Comparison of ENCODE assay signal across 22 cellular contexts in genomic region chr3:177346878-177347277, GRCh38.
DNase-seq lines count a peak whose midpoint lies in the region; ATAC-seq and TF ChIP-seq lines count a peak whose summit lies in the region.
"Had no signal": no experiment of that assay in that cellular context is flagged by ENCODE, and none has a peak within 500 bp of the region (broad histone marks: within the 10 kb centered on the region; RNA-seq: fewer than 3 reads in every experiment).

No MANE protein-coding gene starts in this region.

- H3K4me1 ChIP-seq in RWPE2 (ENCODE audit: insufficient read depth, poor library complexity, severe bottlenecking) (peaks cover 21% of the 10 kb centered on the region), trophoblast cell (ENCODE audit: control insufficient read depth in 1 of 2, insufficient read depth in 2 of 2, low read length in 2 of 2) (peaks cover 2 to 3% of the 10 kb centered on the region in 2 experiments)

- no peaks in the 10 kb centered on the region for H3K9me3 ChIP-seq in RWPE2 (ENCODE audit: severe bottlenecking)
- H3K9me3 ChIP-seq in trophoblast cell (ENCODE audit: insufficient read depth, low read depth, low read length), result no peaks in the 10 kb centered on the region

- peaks cover 9% of the 10 kb centered on the region for H3K79me1 ChIP-seq in trophoblast cell (ENCODE audit: low read length)

- no peak overlapping the region for H4K8ac ChIP-seq in trophoblast cell (ENCODE audit: low read depth, low read length)

- H3K9me3 Mint-ChIP-seq in activated CD4-positive, alpha-beta T cell treated with anti-CD3 and anti-CD28 coated beads, Interleukin-2, amount 10 ng/mL, durations not matched to agents 24 days and 14 days, result peaks cover 9% of the 10 kb centered on the region
- H3K9me3 Mint-ChIP-seq: H9 had no signal

- no peaks in the 10 kb centered on the region for H3K79me2 ChIP-seq in trophoblast cell (ENCODE audit: control insufficient read depth, insufficient read depth, low read length, poor library complexity)

- peak overlapping the region; percentile 96 for H2AK5ac ChIP-seq in trophoblast cell (ENCODE audit: low read length)

- peak overlapping the region; percentile 82 for H3K4ac ChIP-seq in trophoblast cell (ENCODE audit: low read depth, low read length)

- ATAC-seq in RWPE2 (ENCODE audit: low read depth), result no peak
- ATAC-seq in HG02678 (IDR thresholded peaks at IDR 0.05; ENCODE audit: unreplicated experiment), result no peak

- DNase-seq in activated CD4-positive, alpha-beta T cell treated with anti-CD3 and anti-CD28 coated beads, Interleukin-2, amount 10 ng/mL, durations not matched to agents 24 days and 14 days, result no peak
- no peak for DNase-seq in activated CD4-positive, alpha-beta T cell treated with anti-CD3 and anti-CD28 coated beads for 4 hours
- DNase-seq in RWPE2 (ENCODE audit: low spot score) (no peak), caudate nucleus (lab: John Stamatoyannopoulos, UW) (no peak), trophoblast cell (peak in 1 of 2 donors; percentile 13), SIG-M5 (lab: John Stamatoyannopoulos, UW) (no peak), HEK293T (ENCODE audit: extremely low spot score) (no peak)
- DNase-seq: DMS53, EL, GF-D8, GM23248, H9, NCI-H1092 treated with DMSO at 0.1 percent for 48 hours, NCI-H146, NCI-H2029, NCI-H2227 treated with DMSO at 0.1 percent for 48 hours, NCI-H510A treated with DMSO at 0.1 percent for 48 hours, OCI-M1, SHP77 had no signal

- H3K9ac ChIP-seq in trophoblast cell (ENCODE audit: low read length), result no peak overlapping the region
- H3K9ac ChIP-seq: GM23248, KMS-11 had no signal

- H2AFZ ChIP-seq in trophoblast cell (ENCODE audit: insufficient read depth, low read length, poor library complexity), result no peak overlapping the region

- H3K27ac Mint-ChIP-seq in activated CD4-positive, alpha-beta T cell treated with anti-CD3 and anti-CD28 coated beads, Interleukin-2, amount 10 ng/mL, durations not matched to agents 24 days and 14 days, result peak overlapping the region; percentile 27
- H3K27ac Mint-ChIP-seq: H9 had no signal

- no peaks in the 10 kb centered on the region for H3K27me3 ChIP-seq in RWPE2 (ENCODE audit: insufficient read depth, poor library complexity, severe bottlenecking)
- H3K27me3 ChIP-seq in trophoblast cell (ENCODE audit: insufficient read depth, low read length), result no peaks in the 10 kb centered on the region

- H2BK120ac ChIP-seq in trophoblast cell (ENCODE audit: insufficient read depth, low read length, poor library complexity), result peak overlapping the region; percentile 58

- peaks cover 32% of the 10 kb centered on the region for H3K4me1 Mint-ChIP-seq in activated CD4-positive, alpha-beta T cell treated with anti-CD3 and anti-CD28 coated beads, Interleukin-2, amount 10 ng/mL, durations not matched to agents 24 days and 14 days

- peak overlapping the region; percentile 21 for H4K91ac ChIP-seq in trophoblast cell (ENCODE audit: low read depth, low read length)

- no peak overlapping the region for H3K23ac ChIP-seq in trophoblast cell (ENCODE audit: low read length)

- H3K14ac ChIP-seq in trophoblast cell (ENCODE audit: low read length), result peak overlapping the region; percentile 84

- H3K36me3 ChIP-seq in RWPE2 (ENCODE audit: low read depth) (no peaks in the 10 kb centered on the region), trophoblast cell (ENCODE audit: control insufficient read depth in 1 of 2, insufficient read depth in 2 of 2, low read length in 2 of 2) (no peaks in the 10 kb centered on the region)

- no peak overlapping the region for H3K4me2 ChIP-seq in trophoblast cell (ENCODE audit: low read length)
- H3K4me2 ChIP-seq: KMS-11 had no signal

- TF ChIP-seq CTCF in RWPE2 (IDR thresholded peaks at IDR 0.05; ENCODE audit: poor library complexity, severe bottlenecking), result no peak

- POLR2A ChIA-PET in HEK293T (lab: Yijun Ruan, JAX), result no interaction called here

- no peak overlapping the region for H3K4me3 Mint-ChIP-seq in activated CD4-positive, alpha-beta T cell treated with anti-CD3 and anti-CD28 coated beads, Interleukin-2, amount 10 ng/mL, durations not matched to agents 24 days and 14 days
- H3K4me3 Mint-ChIP-seq: H9 had no signal

- H3K4me3 ChIP-seq in RWPE2 (ENCODE audit: severe bottlenecking) (no peak overlapping the region), trophoblast cell (ENCODE audit: low read depth, low read length) (no peak overlapping the region)
- H3K4me3 ChIP-seq: GM23248 had no signal

- H3K27ac ChIP-seq in RWPE2 (ENCODE audit: poor library complexity, severe bottlenecking) (peak overlapping the region; percentile 81), caudate nucleus (ENCODE audit: low read depth, low read length) (peak overlapping the region; percentile 2), trophoblast cell (ENCODE audit: low read depth, low read length) (no peak overlapping the region)
- H3K27ac ChIP-seq: C4-2B, KMS-11 had no signal

- H2BK12ac ChIP-seq in trophoblast cell (ENCODE audit: low read length), result peak overlapping the region; percentile 99

- CTCF ChIA-PET in HEK293T (lab: Yijun Ruan, JAX), result no interaction called here

- peaks cover 2% of the 10 kb centered on the region for H3K27me3 Mint-ChIP-seq in activated CD4-positive, alpha-beta T cell treated with anti-CD3 and anti-CD28 coated beads, Interleukin-2, amount 10 ng/mL, durations not matched to agents 24 days and 14 days

- H3K36me3 Mint-ChIP-seq in activated CD4-positive, alpha-beta T cell treated with anti-CD3 and anti-CD28 coated beads, Interleukin-2, amount 10 ng/mL, durations not matched to agents 24 days and 14 days (ENCODE audit: low read depth), result peaks cover 4% of the 10 kb centered on the region

- no peak overlapping the region for H4K12ac ChIP-seq in trophoblast cell (ENCODE audit: low read depth, low read length)

- H2BK5ac ChIP-seq in trophoblast cell (ENCODE audit: low read depth, low read length, poor library complexity), result peak overlapping the region; percentile 34

- H3K18ac ChIP-seq in trophoblast cell (ENCODE audit: low read length), result no peak overlapping the region

- intact Hi-C loops in activated CD4-positive, alpha-beta T cell treated with anti-CD3 and anti-CD28 coated beads, Interleukin-2, amount 10 ng/mL, durations not matched to agents 24 days and 14 days (cut with micrococcal nuclease), result loop anchor here (5.0 kb wide), 1 partner anchor 440 kb away; no protein-coding TSS in a partner anchor

TF ChIP-seq in HEK293T, 16 proteins besides CTCF, POLR2A, EP300 and RAD21:
- TF ChIP-seq CTBP1 (IDR thresholded peaks at IDR 0.05; ENCODE audit: borderline replicate concordance) (no peak), FOXK2 (IDR thresholded peaks at IDR 0.05) (no peak), FOXM1 (IDR thresholded peaks at IDR 0.05; ENCODE audit: borderline replicate concordance) (no peak), ARNT (IDR thresholded peaks at IDR 0.05) (no peak), TARDBP (IDR thresholded peaks at IDR 0.05) (no peak), SP1 (IDR thresholded peaks at IDR 0.05) (no peak), BHLHE40 (IDR thresholded peaks at IDR 0.05; ENCODE audit: borderline replicate concordance) (no peak), SUZ12 (IDR thresholded peaks at IDR 0.05) (no peak), L3MBTL2 (conservative IDR thresholded peaks at IDR 0.05) (no peak), LEF1 (IDR thresholded peaks at IDR 0.05; ENCODE audit: borderline replicate concordance) (no peak), HDGF (IDR thresholded peaks at IDR 0.05; ENCODE audit: borderline replicate concordance) (no peak), NFRKB (IDR thresholded peaks at IDR 0.05) (no peak), FOXA1 (IDR thresholded peaks at IDR 0.05) (no peak), ELF4 (IDR thresholded peaks at IDR 0.05) (no peak), ZNF384 (IDR thresholded peaks at IDR 0.05) (no peak)
- TF ChIP-seq, protein P1, sequence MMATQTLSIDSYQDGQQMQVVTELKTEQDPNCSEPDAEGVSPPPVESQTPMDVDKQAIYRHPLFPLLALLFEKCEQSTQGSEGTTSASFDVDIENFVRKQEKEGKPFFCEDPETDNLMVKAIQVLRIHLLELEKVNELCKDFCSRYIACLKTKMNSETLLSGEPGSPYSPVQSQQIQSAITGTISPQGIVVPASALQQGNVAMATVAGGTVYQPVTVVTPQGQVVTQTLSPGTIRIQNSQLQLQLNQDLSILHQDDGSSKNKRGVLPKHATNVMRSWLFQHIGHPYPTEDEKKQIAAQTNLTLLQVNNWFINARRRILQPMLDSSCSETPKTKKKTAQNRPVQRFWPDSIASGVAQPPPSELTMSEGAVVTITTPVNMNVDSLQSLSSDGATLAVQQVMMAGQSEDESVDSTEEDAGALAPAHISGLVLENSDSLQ (IDR thresholded peaks at IDR 0.05), result no peak
